16 cellular contexts compared by ENCODE assay signal in the genomic region with DNA sequence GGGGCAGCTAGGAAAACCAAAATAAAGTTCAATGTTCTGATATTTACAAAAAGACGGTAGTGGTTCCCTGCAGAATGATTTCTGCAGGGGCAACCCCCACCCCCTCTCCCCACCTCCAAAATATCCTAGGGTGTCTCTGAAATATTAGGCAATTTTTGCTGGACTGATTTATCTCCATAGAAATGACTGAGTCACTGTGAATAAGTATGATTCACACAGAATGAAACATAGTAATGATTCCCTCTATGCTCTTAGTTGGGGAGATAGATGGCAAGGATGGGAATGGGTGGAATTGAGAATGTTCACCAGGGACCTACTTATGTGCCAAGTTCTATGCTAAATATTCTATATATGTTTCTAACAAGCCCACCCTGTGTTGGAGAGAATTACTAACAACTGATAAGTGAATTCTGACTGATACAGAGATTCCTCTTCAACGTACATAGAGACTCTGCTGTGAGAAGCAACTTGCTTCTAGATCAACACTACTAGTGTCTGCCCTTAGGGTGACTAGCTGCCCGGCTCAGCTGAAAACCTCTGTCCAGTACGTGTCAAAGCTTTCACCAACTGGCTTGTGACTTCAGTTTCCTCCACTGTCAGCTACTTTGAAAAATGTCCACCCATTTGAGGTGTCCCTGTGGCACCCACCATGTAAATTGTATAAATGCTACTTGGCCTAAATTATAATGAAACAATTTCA. TPM values are rescaled to one million over a fixed set of nuclear protein-coding genes. Genes with fewer than 3 reads are reported as not detected.
DNase-seq lines count a peak whose midpoint lies in the region; ATAC-seq and TF ChIP-seq lines count a peak whose summit lies in the region.
"Had no signal": no experiment of that assay in that cellular context is flagged by ENCODE, and none has a peak within 500 bp of the region (broad histone marks: within the 10 kb centered on the region; RNA-seq: fewer than 3 reads in every experiment).

No MANE protein-coding gene starts in this region.

- H3K79me1 ChIP-seq in mesenchymal stem cell (replicated peaks; ENCODE audit: low read length, poor library complexity, severe bottlenecking) = no peaks in the 10 kb centered on the region

- no peaks in the 10 kb centered on the region for H3K9me2 ChIP-seq in PC-9 (ENCODE audit: insufficient read depth)

- H4K8ac ChIP-seq in mesenchymal stem cell (ENCODE audit: low read length) = no peak overlapping the region

- no peak overlapping the region for H3K4ac ChIP-seq in mesenchymal stem cell (ENCODE audit: low read depth in 1 of 2, low read length in 2 of 2)

- H3F3A ChIP-seq in PC-9 (ENCODE audit: insufficient read depth, low read depth) = peaks cover 22% of the 10 kb centered on the region

- H2AFZ ChIP-seq in PC-9 = no peak overlapping the region
- no peak overlapping the region for H2AFZ ChIP-seq in mesenchymal stem cell (ENCODE audit: low read depth, low read length)

- H3K9ac ChIP-seq in mesenchymal stem cell (ENCODE audit: low read length) = peak overlapping the region; percentile 12
- H3K9ac ChIP-seq: BLaER1 treated with 17β-estradiol and CSF1 and Interleukin-3, amounts not matched to agents 10 nM and 100 nM had no signal

- H2BK12ac ChIP-seq in mesenchymal stem cell (ENCODE audit: low read length in 2 of 2) = no peak overlapping the region

- POLR2A ChIA-PET in PC-9 (lab: Charles Lee; ENCODE audit: unreplicated experiment) = no interaction called here

- CTCF ChIA-PET in PC-9 (lab: Charles Lee) = no interaction called here

- H3K4me3 ChIP-seq in PC-9 = no peak overlapping the region
- no peak overlapping the region for H3K4me3 ChIP-seq in cardiac fibroblast (replicated peaks in 1 of 2; ENCODE audit: low read depth in 2 of 2, low read length in 2 of 2)
- H3K4me3 ChIP-seq in mesenchymal stem cell (ENCODE audit: insufficient read depth in 1 of 2, low read depth in 1 of 2, low read length in 2 of 2) = no peak overlapping the region
- H3K4me3 ChIP-seq: BLaER1 treated with 17β-estradiol and CSF1 and Interleukin-3, amounts not matched to agents 10 nM and 100 nM; suprapubic skin had no signal

- DNase-seq in EH (ENCODE audit: low read depth) = peak; percentile 57
- peak in 1 of 2 experiments; percentile 43 for DNase-seq in PC-9
- peak; percentile 37 to 67 for DNase-seq in cardiac fibroblast (ENCODE audit: low read depth in 2 of 2)
- DNase-seq in mesenchymal stem cell = peak; percentile 15
- DNase-seq in NCI-H1436 (lab: John Stamatoyannopoulos, UW) = no peak
- DNase-seq in activated gamma-delta T cell treated with Interleukin-2 at 50 U/mL for 16 hours = no peak
- no peak for DNase-seq in T-helper 9 cell
- DNase-seq: Karpas-422, NCI-H1694, NCI-H524, retina, T-cell had no signal

- no peaks in the 10 kb centered on the region; the same call in 1 of the 2 replicates for H4K20me1 ChIP-seq in PC-9 (ENCODE audit: insufficient read depth)
- H4K20me1 ChIP-seq: BLaER1 treated with 17β-estradiol and CSF1 and Interleukin-3, amounts not matched to agents 10 nM and 100 nM had no signal

- no peak overlapping the region for H2AK5ac ChIP-seq in mesenchymal stem cell (ENCODE audit: low read length, severe bottlenecking)

- no peak overlapping the region for H4K91ac ChIP-seq in mesenchymal stem cell (ENCODE audit: low read length)

- no peak overlapping the region for H2BK120ac ChIP-seq in mesenchymal stem cell (ENCODE audit: low read depth, low read length)

- H3K36me3 ChIP-seq in PC-9 (ENCODE audit: low read depth) (peaks cover 23% of the 10 kb centered on the region), mesenchymal stem cell (ENCODE audit: control insufficient read depth in 1 of 2, insufficient read depth in 2 of 2, low read depth in 1 of 2, low read length in 2 of 2) (peaks cover 0 to 9% of the 10 kb centered on the region in 2 experiments)

- H3K23ac ChIP-seq in mesenchymal stem cell (ENCODE audit: low read length in 2 of 2) = no peak overlapping the region

- H3K9me3 ChIP-seq in PC-9 (ENCODE audit: insufficient read depth, low read depth) (no peaks in the 10 kb centered on the region), mesenchymal stem cell (ENCODE audit: control insufficient read depth, low read length) (no peaks in the 10 kb centered on the region)
- H3K9me3 ChIP-seq: suprapubic skin had no signal

- H3K27me3 ChIP-seq in PC-9 (ENCODE audit: insufficient read depth, low read depth) (no peaks in the 10 kb centered on the region), mesenchymal stem cell (ENCODE audit: control insufficient read depth in 1 of 2, insufficient read depth in 1 of 2, low read length in 2 of 2) (no peaks in the 10 kb centered on the region)
- H3K27me3 ChIP-seq: BLaER1 treated with 17β-estradiol and CSF1 and Interleukin-3, amounts not matched to agents 10 nM and 100 nM; suprapubic skin had no signal

- WGBS in mesenchymal stem cell = 91% methylated on average over 3 of the region's 4 CpGs

- no peak overlapping the region for H2BK5ac ChIP-seq in mesenchymal stem cell (ENCODE audit: low read depth, low read length, poor library complexity, severe bottlenecking)

- H2BK15ac ChIP-seq in mesenchymal stem cell (ENCODE audit: low read depth, poor library complexity, severe bottlenecking) = no peak overlapping the region

- H3K79me2 ChIP-seq in PC-9 (ENCODE audit: low read depth) = no peaks in the 10 kb centered on the region

- intact Hi-C loops in PC-9 (cut with micrococcal nuclease; ENCODE audit: unreplicated experiment) = no loop called here

- H3K4me1 ChIP-seq in PC-9 (replicated peaks; ENCODE audit: insufficient read depth) (peaks cover 10% of the 10 kb centered on the region), mesenchymal stem cell (ENCODE audit: control insufficient read depth, insufficient read depth, low read depth, low read length) (no peaks in the 10 kb centered on the region)
- H3K4me1 ChIP-seq: suprapubic skin had no signal

- no TSS peak for BruUV-seq in PC-9 (replicated peaks; lab: Mats Ljungman, UMichigan)

- H3K4me2 ChIP-seq in PC-9 = no peak overlapping the region
- no peak overlapping the region for H3K4me2 ChIP-seq in mesenchymal stem cell (ENCODE audit: low read length, poor library complexity, severe bottlenecking)

- no peak for ATAC-seq in HG03520 (IDR thresholded peaks at IDR 0.05; ENCODE audit: unreplicated experiment)
- ATAC-seq: T-cell, WTC11 had no signal

- H3K18ac ChIP-seq in mesenchymal stem cell (ENCODE audit: low read depth in 1 of 2, low read length in 2 of 2) = no peak overlapping the region

- no peak overlapping the region for H3K14ac ChIP-seq in mesenchymal stem cell (ENCODE audit: low read length in 2 of 2)

- TF ChIP-seq CTCF in PC-9 (conservative IDR thresholded peaks at IDR 0.05) (no peak), cardiac fibroblast (IDR thresholded peaks at IDR 0.05; ENCODE audit: low read depth, low read length) (no peak)

- H3K27ac ChIP-seq in PC-9 (peak overlapping the region; percentile 45), mesenchymal stem cell (ENCODE audit: low read length, poor library complexity, severe bottlenecking) (no peak overlapping the region)
- H3K27ac ChIP-seq: suprapubic skin had no signal

RNA-seq across cellular contexts. Expression of a gene that starts 38.4 kb away (rescaled TPM):
- 17.7 and 21.5 TPM in 2 replicates for total RNA-seq in PC-9 (2021)
- polyA plus RNA-seq in mesenchymal stem cell (2013, experiment 1 of 2) = 15.2 TPM
- polyA plus RNA-seq in mesenchymal stem cell (2013, experiment 2 of 2) = 15.4 TPM

Comparison
In these comparisons a context has a peak if more than half of its experiments do, and no peak if none do; other contexts are left out.
1. DNase-seq: peak in EH (single experiment), cardiac fibroblast (2 of 2) and mesenchymal stem cell (single experiment); none in NCI-H1436 (single experiment), activated gamma-delta T cell treated with Interleukin-2 at 50 U/mL for 16 hours (single experiment) and T-helper 9 cell (single experiment).